1 cellular context compared by ENCODE assay signal in the genomic region with DNA sequence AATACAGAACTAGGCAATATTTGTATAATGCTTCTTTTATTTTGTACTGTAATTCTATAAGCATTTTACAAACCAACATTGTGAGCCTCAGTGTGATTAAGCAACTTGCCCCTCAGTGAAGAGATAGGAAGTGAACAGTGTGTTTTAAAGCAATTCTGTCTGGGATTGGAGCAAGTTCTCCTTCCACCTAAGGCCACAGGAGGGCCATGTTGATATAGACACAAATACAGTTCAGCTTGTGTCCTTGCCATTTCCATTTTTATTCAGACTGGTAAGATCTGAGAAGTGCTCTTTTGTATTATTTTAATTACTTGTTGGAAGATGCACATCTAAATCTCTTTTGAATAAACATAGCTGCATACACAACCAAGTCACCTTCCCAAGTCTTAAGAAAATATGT.
TF ChIP-seq lines count a peak whose summit lies in the region.

No MANE protein-coding gene starts in this region.

TF ChIP-seq in H1, 55 proteins besides CTCF, POLR2A, EP300 and RAD21 (continued from another document):
- no peak for TF ChIP-seq CEBPB (IDR thresholded peaks at IDR 0.05; ENCODE audit: low read depth, low read length)
- TF ChIP-seq JUND (IDR thresholded peaks at IDR 0.05; ENCODE audit: low read length), result no peak
- no peak for TF ChIP-seq NRF1 (IDR thresholded peaks at IDR 0.05; ENCODE audit: low read depth, low read length)
- no peak for TF ChIP-seq POLR2AphosphoS5 (IDR thresholded peaks at IDR 0.05; ENCODE audit: low read depth, low read length)
- no peak for TF ChIP-seq KDM1A (IDR thresholded peaks at IDR 0.05; ENCODE audit: borderline replicate concordance, low read length)
- TF ChIP-seq PHF8 (conservative IDR thresholded peaks at IDR 0.05; ENCODE audit: low read depth, low read length), result no peak
- no peak for TF ChIP-seq EGR1 (IDR thresholded peaks at IDR 0.05; ENCODE audit: borderline replicate concordance, low read depth, low read length)
